In genomic region chr5:179439181-179439990, GRCh38 we compare ENCODE assay signal across 17 cellular contexts.
"Had no signal": no experiment of that assay in that cellular context is flagged by ENCODE, and none has a peak within 500 bp of the region (broad histone marks: within the 10 kb centered on the region; RNA-seq: fewer than 3 reads in every experiment).

No MANE protein-coding gene starts in this region.

- H3K36me3 Mint-ChIP-seq: naive B cell, neural progenitor cell had no signal

- H3K9me3 ChIP-seq: gastrocnemius medialis, heart right ventricle, pancreas, transverse colon had no signal

- H3K4me3 ChIP-seq: gastrocnemius medialis, heart right ventricle, neural progenitor cell, pancreas, transverse colon had no signal

- H3K4me1 Mint-ChIP-seq: activated T-helper 17 cell treated with anti-CD3 and anti-CD28 coated beads, Interleukin-2, amount 50 U/mL, for 72 hours; naive B cell had no signal

- H3K4me1 ChIP-seq: gastrocnemius medialis, neural progenitor cell, pancreas, transverse colon had no signal

- H3K36me3 ChIP-seq: gastrocnemius medialis, heart right ventricle, neural progenitor cell, pancreas, transverse colon had no signal

- DNase-seq: activated CD4-positive, alpha-beta T cell treated with anti-CD3 and anti-CD28 coated beads, Interleukin-2, amount 50 U/mL, for 4 hours; activated naive CD4-positive, alpha-beta T cell treated with anti-CD3 and anti-CD28 coated beads for 36 hours; erythroblast; gastrocnemius medialis; heart right ventricle; left cardiac atrium; mammary epithelial cell; naive B cell; pancreas; stimulated activated CD4-positive, alpha-beta T cell treated with anti-CD3 and anti-CD28 coated beads, Interleukin-12 subunit alpha, Interleukin-12 subunit beta, amount 100 ng/mL, for 4 hours; stimulated activated naive CD4-positive, alpha-beta T cell; substantia nigra; T-helper 9 cell; transverse colon had no signal

- H3K9me3 Mint-ChIP-seq: activated naive CD4-positive, alpha-beta T cell treated with anti-CD3 and anti-CD28 coated beads for 36 hours; activated T-helper 17 cell treated with anti-CD3 and anti-CD28 coated beads, Interleukin-2, amount 50 U/mL, for 72 hours had no signal

- H3K27ac Mint-ChIP-seq: activated naive CD4-positive, alpha-beta T cell treated with anti-CD3 and anti-CD28 coated beads for 36 hours; activated T-helper 17 cell treated with anti-CD3 and anti-CD28 coated beads, Interleukin-2, amount 50 U/mL, for 72 hours; neural progenitor cell had no signal

- H3K27ac ChIP-seq: gastrocnemius medialis, heart right ventricle, neural progenitor cell, pancreas, transverse colon had no signal

- H3K9ac ChIP-seq: neural progenitor cell had no signal

- H3K27me3 ChIP-seq: neural progenitor cell, pancreas had no signal

- H3K4me3 Mint-ChIP-seq: activated naive CD4-positive, alpha-beta T cell treated with anti-CD3 and anti-CD28 coated beads for 36 hours; activated T-helper 17 cell treated with anti-CD3 and anti-CD28 coated beads, Interleukin-2, amount 50 U/mL, for 72 hours; naive B cell; neural progenitor cell had no signal

- ATAC-seq: activated CD4-positive, CD25-positive, alpha-beta regulatory T cell treated with anti-CD3 and anti-CD28 coated beads, Interleukin-2, amount 50 U/mL, for 24 hours; activated T-helper 17 cell treated with anti-CD3 and anti-CD28 coated beads, Interleukin-2, amount 50 U/mL, for 72 hours; gastrocnemius medialis; pancreas had no signal
